ENCODE assay signal across 9 cellular contexts in genomic region chr14:103014466-103015319, GRCh38. TPM values are rescaled to one million over a fixed set of nuclear protein-coding genes. Genes with fewer than 3 reads are reported as not detected.
DNase-seq lines count a peak whose midpoint lies in the region; ATAC-seq and TF ChIP-seq lines count a peak whose summit lies in the region.
"Had no signal": no experiment of that assay in that cellular context is flagged by ENCODE, and none has a peak within 500 bp of the region (broad histone marks: within the 10 kb centered on the region; RNA-seq: fewer than 3 reads in every experiment).

No MANE protein-coding gene starts in this region.

- peaks cover 21% of the 10 kb centered on the region for H3K36me3 ChIP-seq in RWPE2 (ENCODE audit: low read depth)
- H3K36me3 ChIP-seq in upper lobe of right lung, result peaks cover 9% of the 10 kb centered on the region

- CTCF ChIA-PET in CD4-positive, alpha-beta T cell (lab: Charles Lee), result no interaction called here
- CTCF ChIA-PET in activated CD8-positive, alpha-beta T cell treated with anti-CD3 and anti-CD28 coated beads, Interleukin-2, amount 10 ng/mL, durations not matched to agents 7 days and 5 days (lab: Charles Lee), result no interaction called here

- H3K27ac ChIP-seq in RWPE2 (ENCODE audit: poor library complexity, severe bottlenecking) (peak overlapping the region; percentile 25), upper lobe of right lung (no peak overlapping the region)
- no peak overlapping the region for H3K27ac ChIP-seq in CD4-positive, alpha-beta T cell (ENCODE audit: low read depth, low read length)

- H3K4me1 Mint-ChIP-seq in glutamatergic neuron (ENCODE audit: low read depth, unreplicated experiment), result peaks cover 9% of the 10 kb centered on the region
- peaks cover 12% of the 10 kb centered on the region for H3K4me1 Mint-ChIP-seq in CD4-positive, alpha-beta T cell (ENCODE audit: low read depth)
- peaks cover 6% of the 10 kb centered on the region for H3K4me1 Mint-ChIP-seq in activated CD8-positive, alpha-beta T cell treated with anti-CD3 and anti-CD28 coated beads, Interleukin-2, amount 10 ng/mL, durations not matched to agents 7 days and 5 days (ENCODE audit: low read depth)

- ATAC-seq in Right ventricle myocardium inferior, result no peak
- peak; percentile 25; the same call in 2 of the 3 replicates for ATAC-seq in RWPE2 (ENCODE audit: low read depth)
- peak; percentile 47 for ATAC-seq in upper lobe of right lung
- ATAC-seq in GM18867 (IDR thresholded peaks at IDR 0.05; ENCODE audit: unreplicated experiment), result no peak
- no peak for ATAC-seq in CD4-positive, alpha-beta T cell (ENCODE audit: poor library complexity)
- ATAC-seq in activated CD8-positive, alpha-beta T cell treated with anti-CD3 and anti-CD28 coated beads, Interleukin-2, amount 10 ng/mL, durations not matched to agents 7 days and 5 days, result no peak

- no peaks in the 10 kb centered on the region for H3K27me3 ChIP-seq in RWPE2 (ENCODE audit: insufficient read depth, poor library complexity, severe bottlenecking)
- H3K27me3 ChIP-seq in upper lobe of right lung, result no peaks in the 10 kb centered on the region
- no peaks in the 10 kb centered on the region for H3K27me3 ChIP-seq in CD4-positive, alpha-beta T cell (ENCODE audit: control insufficient read depth, insufficient read depth, low read length)

- peaks cover 3% of the 10 kb centered on the region for H3K36me3 Mint-ChIP-seq in glutamatergic neuron (ENCODE audit: unreplicated experiment)
- no peaks in the 10 kb centered on the region for H3K36me3 Mint-ChIP-seq in CD4-positive, alpha-beta T cell (ENCODE audit: low read depth)
- no peaks in the 10 kb centered on the region for H3K36me3 Mint-ChIP-seq in activated CD8-positive, alpha-beta T cell treated with anti-CD3 and anti-CD28 coated beads, Interleukin-2, amount 10 ng/mL, durations not matched to agents 7 days and 5 days (ENCODE audit: low read depth)

- H3K9me3 ChIP-seq in RWPE2 (ENCODE audit: severe bottlenecking), result no peaks in the 10 kb centered on the region
- no peaks in the 10 kb centered on the region for H3K9me3 ChIP-seq in upper lobe of right lung
- H3K9me3 ChIP-seq in CD4-positive, alpha-beta T cell (ENCODE audit: control insufficient read depth, low read length), result no peaks in the 10 kb centered on the region

- no peak overlapping the region for H3K4me3 Mint-ChIP-seq in glutamatergic neuron (ENCODE audit: unreplicated experiment)
- H3K4me3 Mint-ChIP-seq in CD4-positive, alpha-beta T cell, result no peak overlapping the region
- H3K4me3 Mint-ChIP-seq in activated CD8-positive, alpha-beta T cell treated with anti-CD3 and anti-CD28 coated beads, Interleukin-2, amount 10 ng/mL, durations not matched to agents 7 days and 5 days, result no peak overlapping the region

- H3K27ac Mint-ChIP-seq in glutamatergic neuron (ENCODE audit: unreplicated experiment), result peak overlapping the region; percentile 40
- no peak overlapping the region for H3K27ac Mint-ChIP-seq in CD4-positive, alpha-beta T cell
- H3K27ac Mint-ChIP-seq in activated CD8-positive, alpha-beta T cell treated with anti-CD3 and anti-CD28 coated beads, Interleukin-2, amount 10 ng/mL, durations not matched to agents 7 days and 5 days, result no peak overlapping the region

- TF ChIP-seq CTCF in RWPE2 (IDR thresholded peaks at IDR 0.05; ENCODE audit: poor library complexity, severe bottlenecking) (no peak), glutamatergic neuron (IDR thresholded peaks at IDR 0.05; ENCODE audit: partially characterized antibody, unreplicated experiment) (no peak), upper lobe of right lung (IDR thresholded peaks at IDR 0.05) (no peak)
- no peak for TF ChIP-seq CTCF in CD4-positive, alpha-beta T cell (IDR thresholded peaks at IDR 0.05)

- H3K4me3 ChIP-seq in RWPE2 (ENCODE audit: severe bottlenecking) (no peak overlapping the region), upper lobe of right lung (no peak overlapping the region)

- H3K4me1 ChIP-seq in RWPE2 (ENCODE audit: insufficient read depth, poor library complexity, severe bottlenecking), result peaks cover 31% of the 10 kb centered on the region
- H3K4me1 ChIP-seq in upper lobe of right lung, result peaks cover 22% of the 10 kb centered on the region

- DNase-seq in cardiac septum (ENCODE audit: low spot score), result peak; percentile 63
- no peak for DNase-seq in Right ventricle myocardium inferior (ENCODE audit: missing footprints)
- DNase-seq in RWPE2 (ENCODE audit: low spot score), result peak; percentile 16
- no peak for DNase-seq in glutamatergic neuron
- DNase-seq in upper lobe of right lung, result no peak
- DNase-seq in CD4-positive, alpha-beta T cell, result no peak
- DNase-seq in activated CD8-positive, alpha-beta T cell treated with anti-CD3 and anti-CD28 coated beads, Interleukin-2, amount 10 ng/mL, durations not matched to agents 7 days and 5 days, result no peak
- DNase-seq: NCI-H82 had no signal

- POLR2A ChIA-PET in CD4-positive, alpha-beta T cell (lab: Charles Lee), result no interaction called here
- POLR2A ChIA-PET in activated CD8-positive, alpha-beta T cell treated with anti-CD3 and anti-CD28 coated beads, Interleukin-2, amount 10 ng/mL, durations not matched to agents 7 days and 5 days (lab: Charles Lee), result no interaction called here

- peaks cover 4% of the 10 kb centered on the region for H3K9me3 Mint-ChIP-seq in glutamatergic neuron (ENCODE audit: unreplicated experiment)
- no peaks in the 10 kb centered on the region for H3K9me3 Mint-ChIP-seq in CD4-positive, alpha-beta T cell
- H3K9me3 Mint-ChIP-seq in activated CD8-positive, alpha-beta T cell treated with anti-CD3 and anti-CD28 coated beads, Interleukin-2, amount 10 ng/mL, durations not matched to agents 7 days and 5 days (ENCODE audit: insufficient read depth), result no peaks in the 10 kb centered on the region

- no peaks in the 10 kb centered on the region for H3K27me3 Mint-ChIP-seq in glutamatergic neuron (ENCODE audit: unreplicated experiment)
- H3K27me3 Mint-ChIP-seq in CD4-positive, alpha-beta T cell, result peaks cover 9% of the 10 kb centered on the region
- H3K27me3 Mint-ChIP-seq in activated CD8-positive, alpha-beta T cell treated with anti-CD3 and anti-CD28 coated beads, Interleukin-2, amount 10 ng/mL, durations not matched to agents 7 days and 5 days (ENCODE audit: low read depth), result peaks cover 4% of the 10 kb centered on the region

- intact Hi-C loops in cardiac septum (cut with DNase I) (no loop called here), Right ventricle myocardium inferior (cut with DNase I) (no loop called here), upper lobe of right lung (cut with DNase I) (no loop called here)
- intact Hi-C loops in CD4-positive, alpha-beta T cell (cut with DNase I, micrococcal nuclease), result no loop called here

RNA-seq across cellular contexts. Expression of gene CDC42BPB, which starts 42.7 kb away (rescaled TPM):
- total RNA-seq in cardiac septum (81.8 TPM), Right ventricle myocardium inferior (68.9 TPM), glutamatergic neuron (ENCODE audit: unreplicated experiment) (125 TPM), upper lobe of right lung (102 TPM)
- total RNA-seq in CD4-positive, alpha-beta T cell, result 1 to 10 TPM; 6.6 to 7.6 TPM
- under 1 TPM; 0.13 to 0.16 TPM for total RNA-seq in activated CD8-positive, alpha-beta T cell treated with anti-CD3 and anti-CD28 coated beads, Interleukin-2, amount 10 ng/mL, durations not matched to agents 7 days and 5 days

Comparison
In these comparisons a context has a peak if more than half of its experiments do, and no peak if none do; other contexts are left out.
1. DNase-seq: peak in cardiac septum (single experiment) and RWPE2 (single experiment); none in Right ventricle myocardium inferior (single experiment), glutamatergic neuron (single experiment), upper lobe of right lung (single experiment), CD4-positive, alpha-beta T cell (0 of 10) and activated CD8-positive, alpha-beta T cell treated with anti-CD3 and anti-CD28 coated beads, Interleukin-2, amount 10 ng/mL, durations not matched to agents 7 days and 5 days (single experiment).
2. ATAC-seq: peak in RWPE2 (single experiment) and upper lobe of right lung (single experiment); none in Right ventricle myocardium inferior (single experiment), GM18867 (single experiment), CD4-positive, alpha-beta T cell (single experiment) and activated CD8-positive, alpha-beta T cell treated with anti-CD3 and anti-CD28 coated beads, Interleukin-2, amount 10 ng/mL, durations not matched to agents 7 days and 5 days (single experiment).
3. RNA of gene CDC42BPB, which starts 42.7 kb away (total RNA-seq): 125 TPM in glutamatergic neuron (single experiment), 102 TPM in upper lobe of right lung (single experiment), 81.8 TPM in cardiac septum (single experiment), 68.9 TPM in Right ventricle myocardium inferior (single experiment) and 6.6 to 7.6 TPM in CD4-positive, alpha-beta T cell; 0.13 to 0.16 TPM in activated CD8-positive, alpha-beta T cell treated with anti-CD3 and anti-CD28 coated beads, Interleukin-2, amount 10 ng/mL, durations not matched to agents 7 days and 5 days; every median in the first group is over 4 times any median in the second.